Comparison of ENCODE assay signal across 8 cellular contexts in genomic region chrX:65035451-65035779, GRCh38. TPM values are rescaled to one million over a fixed set of nuclear protein-coding genes. Genes with fewer than 3 reads are reported as not detected.
A peak's percentile ranks its signal among the peaks of the same experiment; 100 is the strongest.
DNase-seq lines count a peak whose midpoint lies in the region; ATAC-seq and TF ChIP-seq lines count a peak whose summit lies in the region.

No MANE protein-coding gene starts in this region.

- no peaks in the 10 kb centered on the region for H3K36me3 ChIP-seq in KOPT-K1 (ENCODE audit: insufficient read depth, low read length)
- no peaks in the 10 kb centered on the region for H3K36me3 ChIP-seq in thoracic aorta
- no peaks in the 10 kb centered on the region for H3K36me3 ChIP-seq in SJCRH30

- intact Hi-C loops in left colon (cut with DNase I, micrococcal nuclease) = loop anchor here in 1 of 2 donors (10.0 kb wide), 1 partner anchor 159 kb away; no protein-coding TSS in a partner anchor

- peak; percentile 26 for ATAC-seq in GM21737 (IDR thresholded peaks at IDR 0.05; ENCODE audit: unreplicated experiment)
- peak; percentile 62 for ATAC-seq in left colon
- ATAC-seq in thoracic aorta (ENCODE audit: insufficient number of reproducible peaks, low FRiP score, low read depth) = no peak

- H3K4me3 ChIP-seq in thoracic aorta (peak overlapping the region; percentile 80), SJCRH30 (no peak overlapping the region)

- peak overlapping the region; percentile 95 for H3K27ac ChIP-seq in KOPT-K1 (ENCODE audit: low read depth, low read length, poor library complexity, severe bottlenecking)
- H3K27ac ChIP-seq in caudate nucleus (ENCODE audit: low read depth, low read length) = peak overlapping the region; percentile 19
- peak overlapping the region; percentile 69 to 86 for H3K27ac ChIP-seq in thoracic aorta
- no peak overlapping the region for H3K27ac ChIP-seq in SJCRH30

- H3K9me3 ChIP-seq in KOPT-K1 (ENCODE audit: insufficient read depth, low read length, poor library complexity, severe bottlenecking) (no peaks in the 10 kb centered on the region), thoracic aorta (no peaks in the 10 kb centered on the region), SJCRH30 (replicated peaks) (no peaks in the 10 kb centered on the region)

- TF ChIP-seq CTCF in thoracic aorta (IDR thresholded peaks at IDR 0.05) = no peak

- no peaks in the 10 kb centered on the region for H3K27me3 ChIP-seq in thoracic aorta (replicated peaks; ENCODE audit: insufficient read depth)
- no peaks in the 10 kb centered on the region for H3K27me3 ChIP-seq in SJCRH30

- DNase-seq in NCI-H1105 treated with DMSO at 0.1 percent for 48 hours (lab: John Stamatoyannopoulos, UW) = peak; percentile 31
- DNase-seq in NCI-H1105 (lab: John Stamatoyannopoulos, UW) = no peak
- peak in 32 of 61 donors; percentile 0 to 62 (median 23) for DNase-seq in caudate nucleus (lab: John Stamatoyannopoulos, UW)
- DNase-seq in left colon = peak in 1 of 2 donors; percentile 41
- DNase-seq in thoracic aorta (ENCODE audit: low spot score) = no peak
- no peak for DNase-seq in SJCRH30

- H3K4me1 ChIP-seq in thoracic aorta (ENCODE audit: control insufficient read depth in 1 of 2, low read depth in 2 of 2) = no peaks in the 10 kb centered on the region
- H3K4me1 ChIP-seq in SJCRH30 = no peaks in the 10 kb centered on the region

RNA-seq across cellular contexts. Expression of gene ZC3H12B, which starts 0.8 kb away (rescaled TPM):
- total RNA-seq in left colon (1 to 10 TPM; 3.1 to 3.4 TPM), thoracic aorta (1 to 10 TPM; 4.4 to 6.5 TPM)
- total RNA-seq in SJCRH30 (2014; rRNA removed; shearing (Covaris generic)) = 0.03 TPM in 1 of 2 replicates, not detected in the other

RNA-seq across cellular contexts. Expression of gene ZC4H2, which starts 59.2 kb away (rescaled TPM):
- 10 to 100 TPM in 1 of 2 donors, 1 to 10 TPM in 1; 8.4 to 10.2 TPM for total RNA-seq in left colon
- 10 to 100 TPM; 16.4 to 18.1 TPM for total RNA-seq in thoracic aorta
- total RNA-seq in SJCRH30 (2014; rRNA removed; shearing (Covaris generic)) = 25.1 and 26.9 TPM in 2 replicates

Comparison
In these comparisons a context has a peak if more than half of its experiments do, and no peak if none do; other contexts are left out.
1. DNase-seq: peak in NCI-H1105 treated with DMSO at 0.1 percent for 48 hours (single experiment) and caudate nucleus (32 of 61); none in NCI-H1105 (single experiment), thoracic aorta (single experiment) and SJCRH30 (0 of 2).